ENCODE assay signal across 7 cellular contexts in the genomic region with DNA sequence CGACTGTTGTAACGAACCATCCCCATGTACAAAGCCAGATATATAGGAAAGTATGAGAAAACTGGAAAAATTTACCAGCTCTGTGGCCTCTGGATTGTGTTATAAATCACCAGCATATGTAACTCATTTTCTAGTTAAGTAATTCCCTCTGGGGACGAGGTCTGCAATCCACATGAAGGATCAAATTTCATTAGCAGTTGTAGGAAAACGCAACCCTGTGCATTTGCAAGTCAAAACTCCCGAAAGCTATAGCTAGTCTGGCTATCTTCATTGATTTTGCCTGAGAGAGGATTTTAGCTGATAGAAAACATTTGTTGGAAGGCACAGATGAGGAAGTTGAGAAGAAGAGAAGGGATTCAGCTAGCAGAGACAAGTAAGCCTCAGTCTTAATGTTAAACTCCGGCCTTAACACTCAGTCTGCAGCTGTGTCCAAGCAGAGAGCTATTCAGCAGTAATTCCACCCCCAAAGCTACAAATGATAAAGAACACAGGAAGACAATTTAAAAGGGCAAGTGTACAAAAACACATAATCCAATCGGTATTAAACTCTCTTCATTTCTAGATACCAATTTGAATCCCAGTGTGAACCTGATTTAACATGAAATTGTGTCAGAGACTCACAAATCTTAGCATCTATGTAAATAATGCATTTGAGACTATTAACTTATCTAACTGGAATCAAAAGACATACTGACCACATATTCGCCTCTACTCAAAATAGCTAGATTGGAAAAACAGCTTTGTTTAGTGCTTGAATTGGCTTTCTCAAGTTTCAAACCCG.
A peak's percentile ranks its signal among the peaks of the same experiment; 100 is the strongest.
DNase-seq lines count a peak whose midpoint lies in the region; TF ChIP-seq lines count a peak whose summit lies in the region.

No MANE protein-coding gene starts in this region.

- DNase-seq in GM12865 (ENCODE audit: low read depth), result peak; percentile 64
- peak; percentile 69 for DNase-seq in NAMALWA (ENCODE audit: low spot score)
- no peak for DNase-seq in iPS DF 6.9 (ENCODE audit: low read depth, low spot score)
- peak in 2 of 49 donors; percentile 14 to 47 for DNase-seq in substantia nigra (lab: John Stamatoyannopoulos, UW)
- no peak for DNase-seq in GM19238 (ENCODE audit: insufficient read length, low spot score)
- no peak for DNase-seq in GM10248 (ENCODE audit: extremely low spot score)

- POLR2A ChIA-PET in GM10248 (lab: Yijun Ruan, JAX), result interaction anchor here (1.3 to 1.6 kb wide), 2 partner anchors 9 to 110 kb away, joined by 4 to 6 read pairs; partner anchors contain the start of gene COX14

- CTCF ChIA-PET in GM10248 (lab: Yijun Ruan, JAX), result interaction anchor here (1.1 to 2.8 kb wide), 12 partner anchors 10 to 254 kb away, joined by 3 to 18 read pairs (median 6); partner anchors contain the start of gene COX14

- no peaks in the 10 kb centered on the region for H3K9me3 ChIP-seq in iPS DF 6.9 (ENCODE audit: control insufficient read depth, insufficient read depth, low read length)

- H3K4me3 ChIP-seq in GM12865 (ENCODE audit: low read depth, low read length) (peak overlapping the region; percentile 85), iPS DF 6.9 (ENCODE audit: low read length) (peak overlapping the region; percentile 42; the same call in 1 of the 2 replicates)

- H3K36me3 ChIP-seq in iPS DF 6.9 (ENCODE audit: control insufficient read depth, insufficient read depth, low read length), result 0 out of 2 replicates have a peak, but pooled peaks cover 3% of the 10 kb centered on the region

- no CpG with 5 or more reads among the region's 9 CpGs for WGBS in iPS DF 6.9 (ENCODE audit: insufficient coverage, insufficient read length)

- TF ChIP-seq CTCF in GM12865 (IDR thresholded peaks at IDR 0.05; ENCODE audit: insufficient read depth, low read depth, low read length, missing control alignments), result no peak
- no peak for TF ChIP-seq CTCF in VCaP (conservative IDR thresholded peaks at IDR 0.05)
- no peak for TF ChIP-seq CTCF in GM10248 (IDR thresholded peaks at IDR 0.05; ENCODE audit: control extremely low read depth, extremely low read depth, low read depth, missing control alignments)

- no peaks in the 10 kb centered on the region for H3K27me3 ChIP-seq in iPS DF 6.9 (ENCODE audit: control insufficient read depth, insufficient read depth, low read length)

- peak overlapping the region; percentile 60 for H3K27ac ChIP-seq in VCaP
- H3K27ac ChIP-seq in iPS DF 6.9 (ENCODE audit: low read length), result peak overlapping the region; percentile 80
- H3K27ac ChIP-seq in substantia nigra (ENCODE audit: low read depth, low read length, poor library complexity, severe bottlenecking), result peak overlapping the region; percentile 59

- no peaks in the 10 kb centered on the region; the same call in 1 of the 2 replicates for H3K4me1 ChIP-seq in iPS DF 6.9 (ENCODE audit: control insufficient read depth, insufficient read depth, low read length)

Comparison
In these comparisons a context has a peak if more than half of its experiments do, and no peak if none do; other contexts are left out.
1. DNase-seq: peak in GM12865 (single experiment) and NAMALWA (single experiment); none in iPS DF 6.9 (single experiment), GM19238 (single experiment) and GM10248 (single experiment).
2. Peak in every context shown above with its lines, with median percentiles within 50 percentile points of each other: H3K27ac ChIP-seq.